1 cellular context compared by ENCODE assay signal in the genomic region with DNA sequence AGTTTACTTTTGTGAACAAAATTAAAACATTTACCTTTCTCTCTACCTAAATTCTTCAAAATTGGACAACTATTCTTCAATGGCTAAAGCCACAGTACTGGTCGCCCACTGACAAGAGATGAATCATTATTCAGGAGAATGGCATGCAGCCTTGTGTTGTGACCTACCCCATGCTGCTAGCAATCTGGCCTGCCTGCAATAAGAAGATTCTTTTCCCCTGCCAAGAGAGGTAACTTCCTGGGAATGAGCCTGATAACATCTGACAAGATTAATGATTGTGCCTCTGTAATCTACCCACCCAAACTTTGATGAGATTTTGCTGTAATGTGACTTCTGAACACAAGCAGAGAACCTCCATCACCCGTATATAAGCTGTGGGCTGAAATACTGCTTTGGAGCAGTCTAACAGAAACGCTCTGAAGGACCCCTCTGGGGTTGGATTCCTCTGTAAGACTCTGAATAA.
TF ChIP-seq lines count a peak whose summit lies in the region.

No MANE protein-coding gene starts in this region.

TF ChIP-seq in A549, 52 proteins besides CTCF, POLR2A, EP300 and RAD21 (continued from another document):
- TF ChIP-seq EHF (CRISPR knock-in tag; IDR thresholded peaks at IDR 0.05) = no peak
- TF ChIP-seq FOSL2 (IDR thresholded peaks at IDR 0.05) = peak; percentile 88
- peak; percentile 95 for TF ChIP-seq FOSL2 (CRISPR knock-in tag; IDR thresholded peaks at IDR 0.05)
- peak; percentile 22; the same call in 1 of the 2 replicates for TF ChIP-seq TFCP2L1 (CRISPR knock-in tag; IDR thresholded peaks at IDR 0.05)
- peak; percentile 95 for TF ChIP-seq MAX (IDR thresholded peaks at IDR 0.05)
- peak; percentile 88 for TF ChIP-seq JUNB (IDR thresholded peaks at IDR 0.05)
- peak; percentile 92 for TF ChIP-seq PBX3 (IDR thresholded peaks at IDR 0.05)
- TF ChIP-seq MYC (IDR thresholded peaks at IDR 0.05; ENCODE audit: borderline replicate concordance, low read length) = 0 out of 2 replicates have a peak, but pooled peaks have one; percentile 14
- peak; percentile 69 to 94; a peak in 3 of 4 replicates for TF ChIP-seq CEBPB (IDR thresholded peaks at IDR 0.05)
- TF ChIP-seq HOXB13 (CRISPR knock-in tag; IDR thresholded peaks at IDR 0.05; ENCODE audit: low read depth) = peak; percentile 52; the same call in 1 of the 2 replicates
- peak; percentile 83; the same call in 2 of the 3 replicates for TF ChIP-seq BCL3 (IDR thresholded peaks at IDR 0.05)
- TF ChIP-seq USF2 (IDR thresholded peaks at IDR 0.05) = no peak
- TF ChIP-seq RCOR1 (IDR thresholded peaks at IDR 0.05; ENCODE audit: low read depth, low read length) = no peak
